21 cellular contexts compared by ENCODE assay signal in the genomic region with DNA sequence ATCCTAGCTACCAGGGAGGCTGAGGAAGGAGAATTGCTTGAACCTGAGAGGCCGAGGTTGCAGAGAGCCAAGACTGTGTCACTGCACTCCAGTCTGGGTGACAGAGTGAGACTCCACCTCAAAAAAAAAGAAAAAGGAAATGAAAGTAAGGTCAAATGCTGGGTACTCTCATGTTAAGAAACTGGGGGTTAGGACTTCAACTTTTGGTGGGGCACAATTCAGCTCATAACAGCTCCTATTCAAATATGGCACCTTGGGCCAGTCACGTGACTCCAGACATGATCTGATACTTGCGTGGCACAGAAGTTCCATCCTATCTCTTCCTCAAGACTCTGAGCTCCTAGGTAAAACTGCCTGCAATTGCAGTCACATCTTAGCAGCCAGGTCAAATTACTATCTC.
"Had no signal": no experiment of that assay in that cellular context is flagged by ENCODE, and none has a peak within 500 bp of the region (broad histone marks: within the 10 kb centered on the region; RNA-seq: fewer than 3 reads in every experiment).

No MANE protein-coding gene starts in this region.

- H3K4me3 ChIP-seq: breast epithelium had no signal

- H3K36me3 ChIP-seq: breast epithelium had no signal

- ATAC-seq: activated CD8-positive, alpha-beta memory T cell treated with anti-CD3 and anti-CD28 coated beads, Interleukin-2, amount 10 ng/mL, durations not matched to agents 7 days and 5 days; T-helper 17 cell had no signal

- H3K27me3 ChIP-seq: breast epithelium had no signal

- H3K4me1 ChIP-seq: breast epithelium had no signal

- H3K9me3 ChIP-seq: breast epithelium had no signal

- FAIRE-seq: TTC549 had no signal

- H3K27ac ChIP-seq: breast epithelium had no signal

- DNase-seq: activated B cell treated with CpG ODN at 0.5 μM for 24 hours; activated CD4-positive, alpha-beta T cell treated with anti-CD3 and anti-CD28 coated beads for 1 hour; activated CD4-positive, alpha-beta T cell treated with anti-CD3 and anti-CD28 coated beads, Interleukin-2, amount 10 ng/mL, durations not matched to agents 24 days and 14 days; activated CD4-positive, alpha-beta T cell treated with anti-CD3 and anti-CD28 coated beads, Interleukin-2, amount 50 U/mL, for 48 hours; activated CD8-positive, alpha-beta memory T cell treated with anti-CD3 and anti-CD28 coated beads, Interleukin-2, amount 10 ng/mL, durations not matched to agents 7 days and 5 days; activated effector memory CD4-positive, alpha-beta T cell treated with Interleukin-2 at 50 U/mL for 16 hours; activated naive CD4-positive, alpha-beta T cell; activated T-cell treated with anti-CD3 and anti-CD28 coated beads, Interleukin-2, amount 50 U/mL, for 24 hours; aorta; central memory CD4-positive, alpha-beta T cell; NCI-H1105 treated with DMSO at 0.1 percent for 48 hours; NCI-H1436 treated with DMSO at 0.1 percent for 48 hours; NCI-H187; NCI-H2081; NCI-H446; NCI-H524; SIG-M5; T-helper 17 cell; T-helper 9 cell had no signal
